Comparison of ENCODE assay signal across 13 cellular contexts in genomic region chr6:100663219-100663863, GRCh38.
DNase-seq lines count a peak whose midpoint lies in the region; ATAC-seq and TF ChIP-seq lines count a peak whose summit lies in the region.
"Had no signal": no experiment of that assay in that cellular context is flagged by ENCODE, and none has a peak within 500 bp of the region (broad histone marks: within the 10 kb centered on the region; RNA-seq: fewer than 3 reads in every experiment).

No MANE protein-coding gene starts in this region.

- H3K18ac ChIP-seq in mesendoderm (ENCODE audit: low read length), result no peak overlapping the region

- no peaks in the 10 kb centered on the region for H3K79me1 ChIP-seq in mesendoderm (ENCODE audit: low read length)

- WGBS in mesendoderm (ENCODE audit: extremely low coverage, insufficient coverage, low lambda C conversion rate), result no CpG with 5 or more reads among the region's 5 CpGs

- no peaks in the 10 kb centered on the region for H3K27me3 ChIP-seq in mesendoderm (ENCODE audit: insufficient read depth, low read length, poor library complexity)
- H3K27me3 ChIP-seq: Peyer's patch had no signal

- H3K4me2 ChIP-seq in mesendoderm (ENCODE audit: low read length), result no peak overlapping the region

- DNase-seq in Calu3 (peak; percentile 13), NCI-H460 (ENCODE audit: extremely low read depth, low read depth) (peak; percentile 17), chondrocyte (ENCODE audit: low spot score) (no peak), mesendoderm (peak; percentile 33)
- DNase-seq in activated CD4-positive, CD25-positive, alpha-beta regulatory T cell treated with anti-CD3 and anti-CD28 coated beads, Interleukin-2, amount 50 U/mL, for 72 hours, result no peak
- no peak for DNase-seq in stimulated activated effector memory CD8-positive, alpha-beta T cell treated with anti-CD3 and anti-CD28 coated beads, Interleukin-12 subunit alpha, Interleukin-12 subunit beta, amount 100 ng/mL, for 72 hours (ENCODE audit: low spot score in 2 of 2)
- DNase-seq in stimulated activated CD4-positive, alpha-beta T cell treated with anti-CD3 and anti-CD28 coated beads, Interleukin-4, amount 100 ng/mL, for 4 hours, result no peak
- DNase-seq: activated CD8-positive, alpha-beta memory T cell treated with anti-CD3 and anti-CD28 coated beads, Interleukin-2, amount 10 ng/mL, durations not matched to agents 7 days and 5 days; activated naive CD8-positive, alpha-beta T cell treated with anti-CD3 and anti-CD28 coated beads, Interleukin-2, amount 50 U/mL, for 24 hours; effector memory CD4-positive, alpha-beta T cell; Peyer's patch had no signal

- no peak overlapping the region for H2BK15ac ChIP-seq in mesendoderm (replicated peaks; ENCODE audit: low read depth)

- peak overlapping the region; percentile 94 for H3K27ac Mint-ChIP-seq in Calu3 (ENCODE audit: unreplicated experiment)
- peak overlapping the region; percentile 73 for H3K27ac Mint-ChIP-seq in chondrocyte (ENCODE audit: unreplicated experiment)
- H3K27ac Mint-ChIP-seq in stimulated activated effector memory CD8-positive, alpha-beta T cell treated with anti-CD3 and anti-CD28 coated beads, Interleukin-12 subunit alpha, Interleukin-12 subunit beta, amount 100 ng/mL, for 72 hours, result no peak overlapping the region
- H3K27ac Mint-ChIP-seq: activated CD8-positive, alpha-beta memory T cell treated with anti-CD3 and anti-CD28 coated beads, Interleukin-2, amount 10 ng/mL, durations not matched to agents 7 days and 5 days; activated naive CD8-positive, alpha-beta T cell treated with anti-CD3 and anti-CD28 coated beads, Interleukin-2, amount 50 U/mL, for 24 hours had no signal

- no peak overlapping the region for H3K4ac ChIP-seq in mesendoderm (ENCODE audit: low read depth, low read length)

- H3K4me1 Mint-ChIP-seq in Calu3 (ENCODE audit: low read depth, unreplicated experiment) (peaks cover 34% of the 10 kb centered on the region), chondrocyte (ENCODE audit: low read depth) (peaks cover 14% of the 10 kb centered on the region)
- H3K4me1 Mint-ChIP-seq in stimulated activated effector memory CD8-positive, alpha-beta T cell treated with anti-CD3 and anti-CD28 coated beads, Interleukin-12 subunit alpha, Interleukin-12 subunit beta, amount 100 ng/mL, for 72 hours, result peaks cover 10% of the 10 kb centered on the region

- BruUV-seq in Calu3 (replicated peaks; lab: Mats Ljungman, UMichigan), result no TSS peak

- H3K36me3 ChIP-seq in mesendoderm (ENCODE audit: control insufficient read depth, insufficient read depth, low read length), result no peaks in the 10 kb centered on the region
- H3K36me3 ChIP-seq: Peyer's patch had no signal

- no peaks in the 10 kb centered on the region for H3K36me3 Mint-ChIP-seq in Calu3 (ENCODE audit: insufficient read depth, unreplicated experiment)
- H3K36me3 Mint-ChIP-seq in chondrocyte (ENCODE audit: low read depth), result peaks cover 2% of the 10 kb centered on the region
- H3K36me3 Mint-ChIP-seq in stimulated activated effector memory CD8-positive, alpha-beta T cell treated with anti-CD3 and anti-CD28 coated beads, Interleukin-12 subunit alpha, Interleukin-12 subunit beta, amount 100 ng/mL, for 72 hours, result peaks cover 16% of the 10 kb centered on the region

- no peak overlapping the region for H2BK5ac ChIP-seq in mesendoderm (ENCODE audit: low read length)

- no peaks in the 10 kb centered on the region for H3K9me3 Mint-ChIP-seq in Calu3 (ENCODE audit: low read depth, unreplicated experiment)
- no peaks in the 10 kb centered on the region for H3K9me3 Mint-ChIP-seq in chondrocyte (ENCODE audit: low read depth)
- no peaks in the 10 kb centered on the region for H3K9me3 Mint-ChIP-seq in stimulated activated effector memory CD8-positive, alpha-beta T cell treated with anti-CD3 and anti-CD28 coated beads, Interleukin-12 subunit alpha, Interleukin-12 subunit beta, amount 100 ng/mL, for 72 hours
- H3K9me3 Mint-ChIP-seq: activated naive CD8-positive, alpha-beta T cell treated with anti-CD3 and anti-CD28 coated beads, Interleukin-2, amount 50 U/mL, for 24 hours; naive thymus-derived CD8-positive, alpha-beta T cell had no signal

- H3K23ac ChIP-seq in mesendoderm (ENCODE audit: low read length), result no peak overlapping the region

- intact Hi-C loops in Calu3 (cut with micrococcal nuclease; ENCODE audit: unreplicated experiment), result loop anchor here (5.0 to 10.0 kb wide), 2 partner anchors 661 to 799 kb away; no protein-coding TSS in a partner anchor

- H4K8ac ChIP-seq in mesendoderm (ENCODE audit: low read depth, low read length), result no peak overlapping the region

- H3K4me3 ChIP-seq in mesendoderm (ENCODE audit: low read length), result no peak overlapping the region
- H3K4me3 ChIP-seq: Peyer's patch had no signal

- H4K5ac ChIP-seq in mesendoderm (ENCODE audit: low read length), result no peak overlapping the region

- TF ChIP-seq CTCF in Calu3 (IDR thresholded peaks at IDR 0.05; ENCODE audit: unreplicated experiment) (no peak), chondrocyte (IDR thresholded peaks at IDR 0.05) (no peak)

- H3K79me2 ChIP-seq in mesendoderm (ENCODE audit: control insufficient read depth, insufficient read depth, low read length), result no peaks in the 10 kb centered on the region

- ATAC-seq in GM19395 (IDR thresholded peaks at IDR 0.05; ENCODE audit: unreplicated experiment), result no peak
- no peak for ATAC-seq in stimulated activated effector memory CD8-positive, alpha-beta T cell treated with anti-CD3 and anti-CD28 coated beads, Interleukin-12 subunit alpha, Interleukin-12 subunit beta, amount 100 ng/mL, for 72 hours
- ATAC-seq: activated CD8-positive, alpha-beta memory T cell treated with anti-CD3 and anti-CD28 coated beads, Interleukin-2, amount 10 ng/mL, durations not matched to agents 7 days and 5 days; activated naive CD8-positive, alpha-beta T cell treated with anti-CD3 and anti-CD28 coated beads, Interleukin-2, amount 50 U/mL, for 24 hours; naive thymus-derived CD8-positive, alpha-beta T cell had no signal

- H3K9ac ChIP-seq in mesendoderm (ENCODE audit: low read length), result no peak overlapping the region

- H3K27me3 Mint-ChIP-seq in Calu3 (ENCODE audit: unreplicated experiment) (no peaks in the 10 kb centered on the region), chondrocyte (ENCODE audit: low read depth) (no peaks in the 10 kb centered on the region)
- H3K27me3 Mint-ChIP-seq: activated CD8-positive, alpha-beta memory T cell treated with anti-CD3 and anti-CD28 coated beads, Interleukin-2, amount 10 ng/mL, durations not matched to agents 7 days and 5 days; activated naive CD8-positive, alpha-beta T cell treated with anti-CD3 and anti-CD28 coated beads, Interleukin-2, amount 50 U/mL, for 24 hours; naive thymus-derived CD8-positive, alpha-beta T cell had no signal

- CTCF ChIA-PET in Calu3 (lab: Charles Lee), result interaction anchor here (0.9 to 2.0 kb wide), 7 partner anchors 57 to 795 kb away, joined by 3 to 9 read pairs (median 5); no protein-coding TSS in a partner anchor

- no peak overlapping the region for H3K27ac ChIP-seq in mesendoderm (ENCODE audit: low read depth, low read length)
- H3K27ac ChIP-seq: Peyer's patch had no signal

- no peaks in the 10 kb centered on the region for H3K4me1 ChIP-seq in mesendoderm (ENCODE audit: control insufficient read depth, low read depth, low read length)
- H3K4me1 ChIP-seq: Peyer's patch had no signal

- no peak overlapping the region for H2AK5ac ChIP-seq in mesendoderm (ENCODE audit: low read length)

- H3K4me3 Mint-ChIP-seq in Calu3 (ENCODE audit: low read depth, unreplicated experiment) (peak overlapping the region; percentile 36), chondrocyte (ENCODE audit: unreplicated experiment) (no peak overlapping the region)
- no peak overlapping the region for H3K4me3 Mint-ChIP-seq in stimulated activated effector memory CD8-positive, alpha-beta T cell treated with anti-CD3 and anti-CD28 coated beads, Interleukin-12 subunit alpha, Interleukin-12 subunit beta, amount 100 ng/mL, for 72 hours
- H3K4me3 Mint-ChIP-seq: activated CD8-positive, alpha-beta memory T cell treated with anti-CD3 and anti-CD28 coated beads, Interleukin-2, amount 10 ng/mL, durations not matched to agents 7 days and 5 days; activated naive CD8-positive, alpha-beta T cell treated with anti-CD3 and anti-CD28 coated beads, Interleukin-2, amount 50 U/mL, for 24 hours; naive thymus-derived CD8-positive, alpha-beta T cell had no signal

- H3K56ac ChIP-seq in mesendoderm (ENCODE audit: low read length), result no peak overlapping the region

- no peak overlapping the region for H2BK120ac ChIP-seq in mesendoderm (ENCODE audit: low read depth, low read length)

Comparison
In these comparisons a context has a peak if more than half of its experiments do, and no peak if none do; other contexts are left out.
1. DNase-seq: peak in Calu3 (single experiment), NCI-H460 (single experiment) and mesendoderm (single experiment); none in chondrocyte (single experiment), activated CD4-positive, CD25-positive, alpha-beta regulatory T cell treated with anti-CD3 and anti-CD28 coated beads, Interleukin-2, amount 50 U/mL, for 72 hours (single experiment), stimulated activated effector memory CD8-positive, alpha-beta T cell treated with anti-CD3 and anti-CD28 coated beads, Interleukin-12 subunit alpha, Interleukin-12 subunit beta, amount 100 ng/mL, for 72 hours (0 of 2) and stimulated activated CD4-positive, alpha-beta T cell treated with anti-CD3 and anti-CD28 coated beads, Interleukin-4, amount 100 ng/mL, for 4 hours (0 of 2).